Comparison of ENCODE assay signal across 19 cellular contexts in genomic region chr7:1322240-1323110, GRCh38.
A peak's percentile ranks its signal among the peaks of the same experiment; 100 is the strongest.
DNase-seq lines count a peak whose midpoint lies in the region; ATAC-seq, FAIRE-seq and TF ChIP-seq lines count a peak whose summit lies in the region.
"Had no signal": no experiment of that assay in that cellular context is flagged by ENCODE, and none has a peak within 500 bp of the region (broad histone marks: within the 10 kb centered on the region; RNA-seq: fewer than 3 reads in every experiment).

No MANE protein-coding gene starts in this region.

- no peak overlapping the region for H3K4me3 ChIP-seq in SK-N-SH (ENCODE audit: low read depth in 2 of 2, low read length in 1 of 2)
- H3K4me3 ChIP-seq in HepG2 (replicated peaks in 1 of 3; ENCODE audit: insufficient read depth in 1 of 3, low read depth in 2 of 3, low read length in 3 of 3), result no peak overlapping the region
- H3K4me3 ChIP-seq in thyroid gland (replicated peaks in 1 of 3), result no peak overlapping the region
- H3K4me3 ChIP-seq: GM12878, GM23248, Peyer's patch had no signal

- TF ChIP-seq POLR2A in HepG2 (IDR thresholded peaks at IDR 0.05; ENCODE audit: insufficient read depth in 1 of 2, low read depth in 2 of 2, low read length in 2 of 2), result no peak
- no peak for TF ChIP-seq POLR2A in thyroid gland (IDR thresholded peaks at IDR 0.05)

- in situ Hi-C loops in HepG2 (cut with HindIII; ENCODE audit: extremely low pct_ligation_motif_present, low pct_unique_long_range_greater_than_20kb), result no loop called here

- H3K9ac ChIP-seq in SK-N-SH (no peak overlapping the region), HepG2 (ENCODE audit: insufficient read depth, low read depth, low read length) (no peak overlapping the region)
- H3K9ac ChIP-seq: GM23248 had no signal

- TF ChIP-seq EP300 in SK-N-SH (IDR thresholded peaks at IDR 0.05; ENCODE audit: borderline replicate concordance in 1 of 2, low read depth in 1 of 2, low read length in 1 of 2), result no peak
- no peak for TF ChIP-seq EP300 in HepG2 (IDR thresholded peaks at IDR 0.05; ENCODE audit: low read depth in 2 of 2, low read length in 2 of 2)
- no peak for TF ChIP-seq EP300 in HepG2 (CRISPR knock-in tag; IDR thresholded peaks at IDR 0.05; ENCODE audit: borderline replicate concordance)

- peaks cover 6% of the 10 kb centered on the region for H3K27me3 Mint-ChIP-seq in activated CD8-positive, alpha-beta T cell treated with anti-CD3 and anti-CD28 coated beads, Interleukin-2, amount 10 ng/mL, durations not matched to agents 7 days and 5 days (ENCODE audit: low read depth)
- peaks cover 8% of the 10 kb centered on the region for H3K27me3 Mint-ChIP-seq in activated CD8-positive, alpha-beta T cell treated with anti-CD3 and anti-CD28 coated beads for 36 hours
- peaks cover 23% of the 10 kb centered on the region for H3K27me3 Mint-ChIP-seq in HFFc6 (ENCODE audit: insufficient read depth)

- H3K79me2 ChIP-seq in SK-N-SH (ENCODE audit: insufficient read depth) (no peaks in the 10 kb centered on the region), HepG2 (ENCODE audit: insufficient read depth, low read length) (no peaks in the 10 kb centered on the region)

- H3K4me1 ChIP-seq in SK-N-SH (ENCODE audit: control insufficient read depth in 1 of 2, insufficient read depth in 2 of 2, low read depth in 1 of 2, low read length in 1 of 2), result no peaks in the 10 kb centered on the region
- H3K4me1 ChIP-seq in HepG2 (ENCODE audit: insufficient read depth, low read length), result peaks cover 7% of the 10 kb centered on the region; the same call in 1 of the 2 replicates
- no peaks in the 10 kb centered on the region for H3K4me1 ChIP-seq in thyroid gland
- H3K4me1 ChIP-seq: Peyer's patch had no signal

- no peak overlapping the region for H3K4me3 Mint-ChIP-seq in activated CD8-positive, alpha-beta T cell treated with anti-CD3 and anti-CD28 coated beads, Interleukin-2, amount 10 ng/mL, durations not matched to agents 7 days and 5 days
- H3K4me3 Mint-ChIP-seq in activated CD8-positive, alpha-beta T cell treated with anti-CD3 and anti-CD28 coated beads for 36 hours, result no peak overlapping the region
- no peak overlapping the region for H3K4me3 Mint-ChIP-seq in HFFc6

- no peaks in the 10 kb centered on the region for H3K9me3 Mint-ChIP-seq in activated CD8-positive, alpha-beta T cell treated with anti-CD3 and anti-CD28 coated beads, Interleukin-2, amount 10 ng/mL, durations not matched to agents 7 days and 5 days (ENCODE audit: insufficient read depth)
- H3K9me3 Mint-ChIP-seq in activated CD8-positive, alpha-beta T cell treated with anti-CD3 and anti-CD28 coated beads for 36 hours, result no peaks in the 10 kb centered on the region
- no peaks in the 10 kb centered on the region for H3K9me3 Mint-ChIP-seq in HFFc6

- CTCF ChIA-PET in activated CD8-positive, alpha-beta T cell treated with anti-CD3 and anti-CD28 coated beads, Interleukin-2, amount 10 ng/mL, durations not matched to agents 7 days and 5 days (lab: Charles Lee), result no interaction called here
- CTCF ChIA-PET in activated CD8-positive, alpha-beta T cell treated with anti-CD3 and anti-CD28 coated beads for 36 hours (lab: Charles Lee), result no interaction called here
- CTCF ChIA-PET in SK-N-SH (lab: Yijun Ruan, JAX), result interaction anchor here (1.2 to 1.5 kb wide), 2 partner anchors 11 to 97 kb away, joined by 3 to 5 read pairs; no protein-coding TSS in a partner anchor
- CTCF ChIA-PET in HepG2 (lab: Yijun Ruan, JAX; ENCODE audit: low intra/inter-chr PET ratio, low total read pairs), result no interaction called here

- no peak for FAIRE-seq in HepG2 (lab: Jason Lieb, UNC)
- peak; percentile 67 for FAIRE-seq in urothelium cell line (lab: Jason Lieb, UNC)
- FAIRE-seq: G401.6, GM12878 had no signal

- H3K9me2 ChIP-seq in SK-N-SH, result no peaks in the 10 kb centered on the region

- POLR2A ChIA-PET in activated CD8-positive, alpha-beta T cell treated with anti-CD3 and anti-CD28 coated beads, Interleukin-2, amount 10 ng/mL, durations not matched to agents 7 days and 5 days (lab: Charles Lee), result no interaction called here
- POLR2A ChIA-PET in activated CD8-positive, alpha-beta T cell treated with anti-CD3 and anti-CD28 coated beads for 36 hours (lab: Charles Lee), result no interaction called here
- POLR2A ChIA-PET in SK-N-SH (lab: Yijun Ruan, JAX) (interaction anchor here (0.5 kb wide), 1 partner anchor 117 kb away, joined by 3 read pairs; no protein-coding TSS in a partner anchor), HepG2 (lab: Yijun Ruan, JAX) (no interaction called here)

- no peak for TF ChIP-seq CTCF in activated CD8-positive, alpha-beta T cell treated with anti-CD3 and anti-CD28 coated beads for 36 hours (IDR thresholded peaks at IDR 0.05)
- TF ChIP-seq CTCF in SK-N-SH (IDR thresholded peaks at IDR 0.05) (no peak), HepG2 (CRISPR knock-in tag; IDR thresholded peaks at IDR 0.05) (no peak), thyroid gland (IDR thresholded peaks at IDR 0.05) (no peak), HFFc6 (IDR thresholded peaks at IDR 0.05) (no peak), omental fat pad (IDR thresholded peaks at IDR 0.05) (no peak)

- H3K27me3 ChIP-seq in SK-N-SH (ENCODE audit: insufficient read depth), result peaks cover 86% of the 10 kb centered on the region
- peaks cover 14 to 36% of the 10 kb centered on the region in 2 experiments; a peak in 3 of 5 replicates for H3K27me3 ChIP-seq in HepG2 (ENCODE audit: control insufficient read depth in 1 of 2, insufficient read depth in 2 of 2, low read length in 2 of 2)
- H3K27me3 ChIP-seq in thyroid gland, result no peaks in the 10 kb centered on the region
- H3K27me3 ChIP-seq: Peyer's patch had no signal

- H3K4me2 ChIP-seq in SK-N-SH (no peak overlapping the region), HepG2 (ENCODE audit: low read depth, low read length) (no peak overlapping the region)

- intact Hi-C loops in activated CD8-positive, alpha-beta T cell treated with anti-CD3 and anti-CD28 coated beads for 36 hours (cut with micrococcal nuclease), result no loop called here
- intact Hi-C loops in HepG2 (cut with micrococcal nuclease; ENCODE audit: unreplicated experiment) (no loop called here), thyroid gland (cut with DNase I) (no loop called here)

- ATAC-seq in activated CD8-positive, alpha-beta T cell treated with anti-CD3 and anti-CD28 coated beads, Interleukin-2, amount 10 ng/mL, durations not matched to agents 7 days and 5 days, result peak; percentile 23
- ATAC-seq in activated CD8-positive, alpha-beta T cell treated with anti-CD3 and anti-CD28 coated beads for 36 hours, result no peak
- ATAC-seq in HepG2, result peak; percentile 9; the same call in 1 of the 3 replicates
- ATAC-seq in omental fat pad (ENCODE audit: low FRiP score), result no peak
- ATAC-seq: GM12878, HCT116 had no signal

- H3K4me1 Mint-ChIP-seq in activated CD8-positive, alpha-beta T cell treated with anti-CD3 and anti-CD28 coated beads, Interleukin-2, amount 10 ng/mL, durations not matched to agents 7 days and 5 days (ENCODE audit: low read depth), result no peaks in the 10 kb centered on the region
- H3K4me1 Mint-ChIP-seq in activated CD8-positive, alpha-beta T cell treated with anti-CD3 and anti-CD28 coated beads for 36 hours (ENCODE audit: low read depth), result no peaks in the 10 kb centered on the region
- no peaks in the 10 kb centered on the region for H3K4me1 Mint-ChIP-seq in HFFc6 (ENCODE audit: low read depth)

- WGBS in SK-N-SH (ENCODE audit: low lambda C conversion rate), result 6% methylated on average over 27 of the region's 35 CpGs
- whole genome bisulfite sequencing in HepG2 (ENCODE audit: low lambda C conversion rate), result 61% methylated on average over 8 of the region's 35 CpGs
- 52 to 64% methylated on average over 8 to 9 of the region's 35 CpGs for WGBS in thyroid gland, 2 donors

- H3K27ac ChIP-seq in SK-N-SH (ENCODE audit: low read depth in 2 of 2, low read length in 1 of 2) (no peak overlapping the region), HepG2 (ENCODE audit: extremely low read length, insufficient read depth, low read length) (no peak overlapping the region), thyroid gland (no peak overlapping the region)
- H3K27ac ChIP-seq: GM23248, Peyer's patch had no signal

- BruUV-seq in HepG2 (replicated peaks; lab: Mats Ljungman, UMichigan), result no TSS peak

- H2AFZ ChIP-seq in SK-N-SH (ENCODE audit: low read depth) (no peak overlapping the region), HepG2 (ENCODE audit: low read length) (no peak overlapping the region)
- H2AFZ ChIP-seq: GM23248 had no signal

- no peaks in the 10 kb centered on the region for H3K36me3 ChIP-seq in SK-N-SH (replicated peaks in 1 of 2; ENCODE audit: control insufficient read depth in 1 of 2, insufficient read depth in 2 of 2, low read length in 1 of 2)
- H3K36me3 ChIP-seq in HepG2 (replicated peaks in 1 of 2; ENCODE audit: control insufficient read depth in 1 of 2, insufficient read depth in 2 of 2, low read length in 2 of 2), result no peaks in the 10 kb centered on the region
- H3K36me3 ChIP-seq in thyroid gland, result no peaks in the 10 kb centered on the region
- H3K36me3 ChIP-seq: Peyer's patch had no signal

- DNase-seq in activated CD8-positive, alpha-beta T cell treated with anti-CD3 and anti-CD28 coated beads, Interleukin-2, amount 10 ng/mL, durations not matched to agents 7 days and 5 days, result no peak
- DNase-seq in activated CD8-positive, alpha-beta T cell treated with anti-CD3 and anti-CD28 coated beads for 36 hours, result no peak
- DNase-seq in SK-N-SH (peak; percentile 44), HepG2 (ENCODE audit: low spot score) (no peak), urothelium cell line (ENCODE audit: low spot score) (no peak), thyroid gland (no peak), HFFc6 (no peak), omental fat pad (ENCODE audit: low spot score) (no peak)
- DNase-seq: 8988T, DND-41, KBM-7, NCI-H2081 treated with DMSO at 0.1 percent for 48 hours, NCI-H2227 treated with DMSO at 0.1 percent for 48 hours, SIG-M5 had no signal

- H4K20me1 ChIP-seq in SK-N-SH (ENCODE audit: insufficient read depth) (no peaks in the 10 kb centered on the region; the same call in 1 of the 2 replicates), HepG2 (ENCODE audit: insufficient read depth, low read length) (no peaks in the 10 kb centered on the region)

- H3F3A ChIP-seq in SK-N-SH (replicated peaks; ENCODE audit: insufficient read depth), result peaks cover under 1% of the 10 kb centered on the region

- H3K36me3 Mint-ChIP-seq in activated CD8-positive, alpha-beta T cell treated with anti-CD3 and anti-CD28 coated beads, Interleukin-2, amount 10 ng/mL, durations not matched to agents 7 days and 5 days (ENCODE audit: low read depth), result no peaks in the 10 kb centered on the region
- H3K36me3 Mint-ChIP-seq in activated CD8-positive, alpha-beta T cell treated with anti-CD3 and anti-CD28 coated beads for 36 hours (ENCODE audit: low read depth), result no peaks in the 10 kb centered on the region
- no peaks in the 10 kb centered on the region for H3K36me3 Mint-ChIP-seq in HFFc6 (ENCODE audit: low read depth)

- no peaks in the 10 kb centered on the region; the same call in 1 of the 2 replicates for H3K9me3 ChIP-seq in SK-N-SH
- H3K9me3 ChIP-seq in HepG2 (ENCODE audit: low read length), result no peaks in the 10 kb centered on the region
- no peaks in the 10 kb centered on the region for H3K9me3 ChIP-seq in thyroid gland
- H3K9me3 ChIP-seq: Peyer's patch had no signal

- H3K27ac Mint-ChIP-seq in activated CD8-positive, alpha-beta T cell treated with anti-CD3 and anti-CD28 coated beads, Interleukin-2, amount 10 ng/mL, durations not matched to agents 7 days and 5 days, result no peak overlapping the region
- no peak overlapping the region for H3K27ac Mint-ChIP-seq in activated CD8-positive, alpha-beta T cell treated with anti-CD3 and anti-CD28 coated beads for 36 hours
- H3K27ac Mint-ChIP-seq in HFFc6, result no peak overlapping the region

- TF ChIP-seq RAD21 in SK-N-SH (IDR thresholded peaks at IDR 0.05; ENCODE audit: low read length) (no peak), HepG2 (CRISPR knock-in tag; IDR thresholded peaks at IDR 0.05) (no peak)

Comparison
In these comparisons a context has a peak if more than half of its experiments do, and no peak if none do; other contexts are left out.
1. ATAC-seq: peak in activated CD8-positive, alpha-beta T cell treated with anti-CD3 and anti-CD28 coated beads, Interleukin-2, amount 10 ng/mL, durations not matched to agents 7 days and 5 days (single experiment) and HepG2 (single experiment); none in activated CD8-positive, alpha-beta T cell treated with anti-CD3 and anti-CD28 coated beads for 36 hours (single experiment) and omental fat pad (single experiment).